In genomic region chr3:42905740-42906084, GRCh38 we compare ENCODE assay signal across 9 cellular contexts. TPM values are rescaled to one million over a fixed set of nuclear protein-coding genes. Genes with fewer than 3 reads are reported as not detected.
DNase-seq lines count a peak whose midpoint lies in the region; ATAC-seq and TF ChIP-seq lines count a peak whose summit lies in the region.
"Had no signal": no experiment of that assay in that cellular context is flagged by ENCODE, and none has a peak within 500 bp of the region (broad histone marks: within the 10 kb centered on the region; RNA-seq: fewer than 3 reads in every experiment).

No MANE protein-coding gene starts in this region.

- peak; percentile 11 for ATAC-seq in activated T-helper 17 cell treated with anti-CD3 and anti-CD28 coated beads, Interleukin-2, amount 50 U/mL, for 72 hours (replicated peaks)
- ATAC-seq in stimulated activated naive CD8-positive, alpha-beta T cell treated with anti-CD3 and anti-CD28 coated beads, Interleukin-15, amount 100 ng/mL, for 72 hours = peak; percentile 73
- ATAC-seq in HG03039 (IDR thresholded peaks at IDR 0.05; ENCODE audit: unreplicated experiment) = no peak
- ATAC-seq: A549 had no signal

- H3K27ac Mint-ChIP-seq in activated T-helper 17 cell treated with anti-CD3 and anti-CD28 coated beads, Interleukin-2, amount 50 U/mL, for 72 hours = no peak overlapping the region
- peak overlapping the region; percentile 36 for H3K27ac Mint-ChIP-seq in glutamatergic neuron (ENCODE audit: unreplicated experiment)
- H3K27ac Mint-ChIP-seq in stimulated activated naive CD8-positive, alpha-beta T cell treated with anti-CD3 and anti-CD28 coated beads, Interleukin-15, amount 100 ng/mL, for 72 hours = peak overlapping the region; percentile 94 to 95

- DNase-seq in NCI-H345 (lab: John Stamatoyannopoulos, UW) (peak; percentile 20), NCI-H345 treated with DMSO at 0.1 percent for 48 hours (lab: John Stamatoyannopoulos, UW; ENCODE audit: unreplicated experiment) (no peak), glutamatergic neuron (no peak), CD1c-positive myeloid dendritic cell (ENCODE audit: extremely low spot score) (no peak), SKM-1 (lab: John Stamatoyannopoulos, UW; ENCODE audit: unreplicated experiment) (no peak)
- no peak for DNase-seq in stimulated activated naive CD8-positive, alpha-beta T cell treated with anti-CD3 and anti-CD28 coated beads, Interleukin-15, amount 100 ng/mL, for 72 hours

- H3K4me1 Mint-ChIP-seq in activated T-helper 17 cell treated with anti-CD3 and anti-CD28 coated beads, Interleukin-2, amount 50 U/mL, for 72 hours = peaks cover 5% of the 10 kb centered on the region
- H3K4me1 Mint-ChIP-seq in glutamatergic neuron (ENCODE audit: low read depth, unreplicated experiment) = peaks cover 6% of the 10 kb centered on the region
- peaks cover 29% of the 10 kb centered on the region for H3K4me1 Mint-ChIP-seq in stimulated activated naive CD8-positive, alpha-beta T cell treated with anti-CD3 and anti-CD28 coated beads, Interleukin-15, amount 100 ng/mL, for 72 hours

- TF ChIP-seq CTCF in glutamatergic neuron (IDR thresholded peaks at IDR 0.05; ENCODE audit: partially characterized antibody, unreplicated experiment) = no peak

- H3K4me3 Mint-ChIP-seq in activated T-helper 17 cell treated with anti-CD3 and anti-CD28 coated beads, Interleukin-2, amount 50 U/mL, for 72 hours = peak overlapping the region; percentile 62
- peak overlapping the region; percentile 74 for H3K4me3 Mint-ChIP-seq in glutamatergic neuron (ENCODE audit: unreplicated experiment)
- H3K4me3 Mint-ChIP-seq in stimulated activated naive CD8-positive, alpha-beta T cell treated with anti-CD3 and anti-CD28 coated beads, Interleukin-15, amount 100 ng/mL, for 72 hours = peak overlapping the region; percentile 63 to 74

- H3K27me3 Mint-ChIP-seq in activated T-helper 17 cell treated with anti-CD3 and anti-CD28 coated beads, Interleukin-2, amount 50 U/mL, for 72 hours = peaks cover 32% of the 10 kb centered on the region
- H3K27me3 Mint-ChIP-seq in glutamatergic neuron (ENCODE audit: unreplicated experiment) = peaks cover 9% of the 10 kb centered on the region
- peaks cover 29% of the 10 kb centered on the region for H3K27me3 Mint-ChIP-seq in stimulated activated naive CD8-positive, alpha-beta T cell treated with anti-CD3 and anti-CD28 coated beads, Interleukin-15, amount 100 ng/mL, for 72 hours

- no peaks in the 10 kb centered on the region for H3K36me3 Mint-ChIP-seq in activated T-helper 17 cell treated with anti-CD3 and anti-CD28 coated beads, Interleukin-2, amount 50 U/mL, for 72 hours (ENCODE audit: low read depth)
- H3K36me3 Mint-ChIP-seq in glutamatergic neuron (ENCODE audit: unreplicated experiment) = peaks cover 18% of the 10 kb centered on the region

- peaks cover 6% of the 10 kb centered on the region for H3K9me3 Mint-ChIP-seq in activated T-helper 17 cell treated with anti-CD3 and anti-CD28 coated beads, Interleukin-2, amount 50 U/mL, for 72 hours
- H3K9me3 Mint-ChIP-seq in glutamatergic neuron (ENCODE audit: unreplicated experiment) = peaks cover 11% of the 10 kb centered on the region
- peaks cover 8 to 17% of the 10 kb centered on the region in 2 donors for H3K9me3 Mint-ChIP-seq in stimulated activated naive CD8-positive, alpha-beta T cell treated with anti-CD3 and anti-CD28 coated beads, Interleukin-15, amount 100 ng/mL, for 72 hours

RNA-seq across cellular contexts. Expression of gene ZNF662, which starts 0.2 kb away (rescaled TPM):
- total RNA-seq in activated T-helper 17 cell treated with anti-CD3 and anti-CD28 coated beads, Interleukin-2, amount 50 U/mL, for 72 hours = under 1 TPM; 0.06 to 0.24 TPM
- total RNA-seq in glutamatergic neuron (ENCODE audit: unreplicated experiment) = 16.3 TPM

RNA-seq across cellular contexts. Expression of gene CYP8B1, which starts 30.0 kb away (rescaled TPM):
- total RNA-seq in activated T-helper 17 cell treated with anti-CD3 and anti-CD28 coated beads, Interleukin-2, amount 50 U/mL, for 72 hours = not detected
- total RNA-seq in glutamatergic neuron (ENCODE audit: unreplicated experiment) = not detected

Comparison
In these comparisons a context has a peak if more than half of its experiments do, and no peak if none do; other contexts are left out.
1. RNA of gene ZNF662, which starts 0.2 kb away (total RNA-seq): 16.3 TPM in glutamatergic neuron (single experiment); 0.06 to 0.24 TPM in activated T-helper 17 cell treated with anti-CD3 and anti-CD28 coated beads, Interleukin-2, amount 50 U/mL, for 72 hours; every median in the first group is over 10 times any median in the second.
2. Peak in every context shown above with its lines, with median percentiles within 50 percentile points of each other: H3K4me3 Mint-ChIP-seq.